10 cellular contexts compared by ENCODE assay signal in the genomic region with DNA sequence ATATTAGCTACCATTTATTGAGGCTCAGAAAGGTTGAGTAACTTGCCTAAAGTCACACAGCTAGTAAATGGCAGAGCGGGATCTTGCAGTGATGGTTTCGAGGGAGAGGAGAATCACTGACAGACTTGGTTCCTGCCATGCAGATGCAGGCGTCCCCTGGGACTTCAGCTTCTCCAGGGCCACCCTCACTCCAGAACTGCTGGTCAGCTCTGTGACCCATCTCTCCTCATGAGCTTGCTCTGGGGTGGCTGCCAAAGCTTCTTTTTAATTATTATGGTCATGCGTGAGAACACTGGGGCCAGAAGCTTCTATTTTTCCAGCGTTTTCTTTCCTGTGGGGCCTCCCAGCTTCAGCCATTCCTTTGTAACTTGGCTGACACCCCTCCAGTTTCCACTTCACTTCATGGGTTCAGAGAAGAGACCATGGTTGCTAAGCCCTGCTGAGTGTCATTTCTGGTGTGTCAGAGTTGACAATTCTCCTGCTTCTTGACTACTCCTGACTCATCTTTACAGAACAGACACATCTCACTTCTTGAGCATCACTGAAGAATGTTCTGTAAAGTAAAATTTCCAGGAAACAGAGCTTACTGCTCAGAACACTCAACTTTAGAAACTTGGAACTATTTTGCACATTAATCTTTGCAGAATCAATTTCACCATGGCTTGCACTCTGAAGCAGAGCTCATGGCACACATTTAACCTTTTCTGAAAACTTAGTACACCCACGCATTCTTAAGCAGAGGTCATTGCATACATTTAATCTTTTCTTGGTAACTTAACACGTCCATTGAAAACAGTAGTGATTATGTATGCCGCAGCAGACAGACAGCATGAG.
DNase-seq lines count a peak whose midpoint lies in the region; ATAC-seq and TF ChIP-seq lines count a peak whose summit lies in the region.
"Had no signal": no experiment of that assay in that cellular context is flagged by ENCODE, and none has a peak within 500 bp of the region (broad histone marks: within the 10 kb centered on the region; RNA-seq: fewer than 3 reads in every experiment).

No MANE protein-coding gene starts in this region.

- peaks cover 3% of the 10 kb centered on the region for H3K36me3 Mint-ChIP-seq in osteocyte (ENCODE audit: unreplicated experiment)
- H3K36me3 Mint-ChIP-seq in Calu3 (ENCODE audit: insufficient read depth, unreplicated experiment) = peaks cover 6% of the 10 kb centered on the region
- H3K36me3 Mint-ChIP-seq: immature natural killer cell had no signal

- no peaks in the 10 kb centered on the region for H3K27me3 ChIP-seq in RWPE2 (ENCODE audit: insufficient read depth, poor library complexity, severe bottlenecking)
- no peaks in the 10 kb centered on the region for H3K27me3 ChIP-seq in esophagus muscularis mucosa
- H3K27me3 ChIP-seq in MM.1S (replicated peaks; ENCODE audit: insufficient read depth, low read length) = no peaks in the 10 kb centered on the region

- no peaks in the 10 kb centered on the region for H3K9me2 ChIP-seq in MM.1S (replicated peaks; ENCODE audit: insufficient read depth, low read length)

- H3F3A ChIP-seq in MM.1S (ENCODE audit: insufficient read depth, low read length) = no peaks in the 10 kb centered on the region

- H3K9me3 ChIP-seq in RWPE2 (ENCODE audit: severe bottlenecking) (peaks cover 7% of the 10 kb centered on the region), esophagus muscularis mucosa (no peaks in the 10 kb centered on the region), MM.1S (replicated peaks; ENCODE audit: insufficient read depth, low read length) (no peaks in the 10 kb centered on the region)

- no peak overlapping the region for H3K4me3 Mint-ChIP-seq in osteocyte (ENCODE audit: unreplicated experiment)
- no peak overlapping the region for H3K4me3 Mint-ChIP-seq in Calu3 (ENCODE audit: low read depth, unreplicated experiment)
- H3K4me3 Mint-ChIP-seq: immature natural killer cell had no signal

- H3K4me2 ChIP-seq in MM.1S (ENCODE audit: low read depth, low read length) = no peak overlapping the region

- CTCF ChIA-PET in Calu3 (lab: Charles Lee) = no interaction called here

- no peaks in the 10 kb centered on the region for H3K36me3 ChIP-seq in RWPE2 (ENCODE audit: low read depth)
- no peaks in the 10 kb centered on the region for H3K36me3 ChIP-seq in esophagus muscularis mucosa
- no peaks in the 10 kb centered on the region for H3K36me3 ChIP-seq in MM.1S (replicated peaks; ENCODE audit: insufficient read depth, low read length)

- ATAC-seq in RWPE2 (ENCODE audit: low read depth) = no peak

- intact Hi-C loops in esophagus muscularis mucosa (cut with DNase I) (loop anchor here (5.0 kb wide), 1 partner anchor 80 kb away; a partner anchor contains a TSS), Calu3 (cut with micrococcal nuclease; ENCODE audit: unreplicated experiment) (no loop called here)

- H3K4me3 ChIP-seq in AG10803 (ENCODE audit: low read length) = no peak overlapping the region
- H3K4me3 ChIP-seq in RWPE2 (ENCODE audit: severe bottlenecking) = no peak overlapping the region
- no peak overlapping the region for H3K4me3 ChIP-seq in esophagus muscularis mucosa
- no peak overlapping the region for H3K4me3 ChIP-seq in MM.1S (ENCODE audit: low read length)

- H2AFZ ChIP-seq in MM.1S (ENCODE audit: low read length) = no peak overlapping the region

- no peaks in the 10 kb centered on the region for H4K20me1 ChIP-seq in MM.1S (ENCODE audit: insufficient read depth, low read length)

- no peaks in the 10 kb centered on the region for H3K79me2 ChIP-seq in MM.1S (ENCODE audit: low read length)

- H3K27ac ChIP-seq in RWPE2 (ENCODE audit: poor library complexity, severe bottlenecking) = peak overlapping the region; percentile 76
- peak overlapping the region; percentile 82 to 92 (median 90) for H3K27ac ChIP-seq in esophagus muscularis mucosa (replicated peaks in 1 of 4)
- no peak overlapping the region for H3K27ac ChIP-seq in MM.1S (ENCODE audit: low read length)

- no TSS peak for BruUV-seq in Calu3 (replicated peaks; lab: Mats Ljungman, UMichigan)

- no peak for TF ChIP-seq POLR2A in esophagus muscularis mucosa (IDR thresholded peaks at IDR 0.05; ENCODE audit: low read depth)

- TF ChIP-seq CTCF in AG10803 (conservative IDR thresholded peaks at IDR 0.05; ENCODE audit: low read length) (no peak), RWPE2 (IDR thresholded peaks at IDR 0.05; ENCODE audit: poor library complexity, severe bottlenecking) (no peak), esophagus muscularis mucosa (IDR thresholded peaks at IDR 0.05) (no peak), osteocyte (IDR thresholded peaks at IDR 0.05) (no peak), MM.1S (IDR thresholded peaks at IDR 0.05; ENCODE audit: low read length) (no peak), Calu3 (IDR thresholded peaks at IDR 0.05; ENCODE audit: unreplicated experiment) (no peak)

- 66% methylated on average over 8 of the region's 8 CpGs for WGBS in esophagus muscularis mucosa

- DNase-seq in AG10803 (ENCODE audit: low read depth) = peak; percentile 82
- DNase-seq in RWPE2 (ENCODE audit: low spot score) = no peak
- DNase-seq in esophagus muscularis mucosa (ENCODE audit: extremely low spot score) = peak; percentile 89
- no peak for DNase-seq in osteocyte (ENCODE audit: extremely low spot score, unreplicated experiment)
- DNase-seq in MM.1S = no peak
- no peak for DNase-seq in NCI-H187 treated with DMSO at 0.1 percent for 48 hours (lab: John Stamatoyannopoulos, UW)
- no peak for DNase-seq in islet precursor cell
- no peak for DNase-seq in Calu3
- DNase-seq: immature natural killer cell, OCI-M1 had no signal

- peaks cover 76% of the 10 kb centered on the region for H3K4me1 Mint-ChIP-seq in osteocyte (ENCODE audit: unreplicated experiment)
- peaks cover 35% of the 10 kb centered on the region for H3K4me1 Mint-ChIP-seq in Calu3 (ENCODE audit: low read depth, unreplicated experiment)
- H3K4me1 Mint-ChIP-seq: immature natural killer cell had no signal

- peak; percentile 82 for TF ChIP-seq EP300 in esophagus muscularis mucosa (IDR thresholded peaks at IDR 0.05)

- H3K9me3 Mint-ChIP-seq in osteocyte (ENCODE audit: unreplicated experiment) (no peaks in the 10 kb centered on the region), Calu3 (ENCODE audit: low read depth, unreplicated experiment) (no peaks in the 10 kb centered on the region)
- H3K9me3 Mint-ChIP-seq: immature natural killer cell had no signal

- H3K4me1 ChIP-seq in RWPE2 (ENCODE audit: insufficient read depth, poor library complexity, severe bottlenecking) (peaks cover 16% of the 10 kb centered on the region), esophagus muscularis mucosa (peaks cover 49 to 78% (median 72%) of the 10 kb centered on the region in 4 donors), MM.1S (ENCODE audit: low read length) (no peaks in the 10 kb centered on the region)

- H3K27me3 Mint-ChIP-seq in osteocyte (ENCODE audit: unreplicated experiment) (no peaks in the 10 kb centered on the region), Calu3 (ENCODE audit: unreplicated experiment) (no peaks in the 10 kb centered on the region)

- H3K9ac ChIP-seq in MM.1S (ENCODE audit: low read length) = no peak overlapping the region

- peak overlapping the region; percentile 97 for H3K27ac Mint-ChIP-seq in osteocyte (ENCODE audit: unreplicated experiment)
- H3K27ac Mint-ChIP-seq in Calu3 (ENCODE audit: unreplicated experiment) = no peak overlapping the region
- H3K27ac Mint-ChIP-seq: immature natural killer cell had no signal

Comparison
In these comparisons a context has a peak if more than half of its experiments do, and no peak if none do; other contexts are left out.
1. DNase-seq: peak in AG10803 (single experiment) and esophagus muscularis mucosa (single experiment); none in RWPE2 (single experiment), osteocyte (single experiment), MM.1S (single experiment), NCI-H187 treated with DMSO at 0.1 percent for 48 hours (single experiment), islet precursor cell (single experiment) and Calu3 (single experiment).